In the genomic region with DNA sequence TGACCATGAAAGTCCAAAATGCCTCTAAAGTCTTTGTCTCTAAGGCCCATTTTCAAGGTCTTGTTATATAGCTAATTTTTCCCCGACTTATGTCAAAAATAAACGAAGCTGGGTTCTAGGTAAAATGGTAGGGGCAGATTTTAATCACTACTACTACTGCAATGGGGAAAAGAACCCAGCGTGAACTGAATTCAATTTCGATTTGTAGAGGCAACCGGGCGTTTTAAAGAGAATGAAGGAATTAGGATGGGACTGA, we compare ENCODE assay signal across 1 cellular context.
TF ChIP-seq lines count a peak whose summit lies in the region.

No MANE protein-coding gene starts in this region.

TF ChIP-seq in IMR-90, 13 proteins besides CTCF, POLR2A, EP300 and RAD21:
- TF ChIP-seq BHLHE40 (IDR thresholded peaks at IDR 0.05; ENCODE audit: low read depth, low read length): no peak
- TF ChIP-seq RCOR1 (IDR thresholded peaks at IDR 0.05; ENCODE audit: insufficient replicate concordance, low read length): no peak
- no peak for TF ChIP-seq MAZ (IDR thresholded peaks at IDR 0.05; ENCODE audit: borderline replicate concordance, low read depth, low read length)
- TF ChIP-seq, protein P1, sequence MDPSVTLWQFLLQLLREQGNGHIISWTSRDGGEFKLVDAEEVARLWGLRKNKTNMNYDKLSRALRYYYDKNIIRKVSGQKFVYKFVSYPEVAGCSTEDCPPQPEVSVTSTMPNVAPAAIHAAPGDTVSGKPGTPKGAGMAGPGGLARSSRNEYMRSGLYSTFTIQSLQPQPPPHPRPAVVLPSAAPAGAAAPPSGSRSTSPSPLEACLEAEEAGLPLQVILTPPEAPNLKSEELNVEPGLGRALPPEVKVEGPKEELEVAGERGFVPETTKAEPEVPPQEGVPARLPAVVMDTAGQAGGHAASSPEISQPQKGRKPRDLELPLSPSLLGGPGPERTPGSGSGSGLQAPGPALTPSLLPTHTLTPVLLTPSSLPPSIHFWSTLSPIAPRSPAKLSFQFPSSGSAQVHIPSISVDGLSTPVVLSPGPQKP (IDR thresholded peaks at IDR 0.05; ENCODE audit: borderline replicate concordance, low read depth, low read length): no peak
- TF ChIP-seq MXI1 (IDR thresholded peaks at IDR 0.05; ENCODE audit: borderline replicate concordance, low read depth, low read length): no peak
- TF ChIP-seq USF2 (IDR thresholded peaks at IDR 0.05; ENCODE audit: low read depth, low read length): no peak
- no peak for TF ChIP-seq NFE2L2 (IDR thresholded peaks at IDR 0.05; ENCODE audit: low read depth, low read length)
TF ChIP-seq in IMR-90: peak in this region for 0.
